ENCODE assay signal across 11 cellular contexts in genomic region chr10:103739039-103739764, GRCh38.
DNase-seq lines count a peak whose midpoint lies in the region; ATAC-seq and TF ChIP-seq lines count a peak whose summit lies in the region.
"Had no signal": no experiment of that assay in that cellular context is flagged by ENCODE, and none has a peak within 500 bp of the region (broad histone marks: within the 10 kb centered on the region; RNA-seq: fewer than 3 reads in every experiment).

No MANE protein-coding gene starts in this region.

- H3K4me1 ChIP-seq in gastroesophageal sphincter (peaks cover 2 to 39% (median 25%) of the 10 kb centered on the region in 3 donors), ovary (ENCODE audit: insufficient read depth) (peaks cover 5% of the 10 kb centered on the region)

- H3K27ac ChIP-seq in gastroesophageal sphincter (peak overlapping the region in 3 of 4 donors; percentile 66 to 74 (median 72)), ovary (peak overlapping the region in 1 of 2 donors; percentile 66)
- H3K27ac ChIP-seq: KMS-11 had no signal

- TF ChIP-seq POLR2A in gastroesophageal sphincter (IDR thresholded peaks at IDR 0.05) (no peak), ovary (IDR thresholded peaks at IDR 0.05) (no peak)

- peaks cover 0 to 5% of the 10 kb centered on the region in 2 donors for H3K36me3 ChIP-seq in gastroesophageal sphincter
- H3K36me3 ChIP-seq in ovary = no peaks in the 10 kb centered on the region

- TF ChIP-seq CTCF in gastroesophageal sphincter (IDR thresholded peaks at IDR 0.05) = no peak
- TF ChIP-seq CTCF in ovary (IDR thresholded peaks at IDR 0.05) = no peak

- no peaks in the 10 kb centered on the region for H3K9me3 ChIP-seq in gastroesophageal sphincter
- no peaks in the 10 kb centered on the region for H3K9me3 ChIP-seq in ovary

- H3K27me3 Mint-ChIP-seq in activated CD4-positive, alpha-beta T cell treated with anti-CD3 and anti-CD28 coated beads, Interleukin-2, amount 10 ng/mL, durations not matched to agents 24 days and 14 days = no peaks in the 10 kb centered on the region

- intact Hi-C loops in ovary (cut with DNase I) = no loop called here
- intact Hi-C loops in activated CD4-positive, alpha-beta T cell treated with anti-CD3 and anti-CD28 coated beads, Interleukin-2, amount 10 ng/mL, durations not matched to agents 24 days and 14 days (cut with micrococcal nuclease) = no loop called here

- H3K4me3 Mint-ChIP-seq in activated CD4-positive, alpha-beta T cell treated with anti-CD3 and anti-CD28 coated beads, Interleukin-2, amount 10 ng/mL, durations not matched to agents 24 days and 14 days = no peak overlapping the region

- peak overlapping the region in 1 of 2 donors; percentile 14 for H3K4me3 ChIP-seq in gastroesophageal sphincter
- no peak overlapping the region for H3K4me3 ChIP-seq in ovary

- peaks cover 11% of the 10 kb centered on the region for H3K4me1 Mint-ChIP-seq in activated CD4-positive, alpha-beta T cell treated with anti-CD3 and anti-CD28 coated beads, Interleukin-2, amount 10 ng/mL, durations not matched to agents 24 days and 14 days

- WGBS in gastroesophageal sphincter (ENCODE audit: low coverage in 1 of 2), 2 donors = 20% methylated on average over 3 to 5 of the region's 13 CpGs
- 7 to 14% (median 10%) methylated on average over 13 of the region's 13 CpGs for WGBS in ovary, 3 donors

- ATAC-seq in gastroesophageal sphincter (peak; percentile 85), HG02610 (IDR thresholded peaks at IDR 0.05; ENCODE audit: unreplicated experiment) (no peak)

- H3K27ac Mint-ChIP-seq in activated CD4-positive, alpha-beta T cell treated with anti-CD3 and anti-CD28 coated beads, Interleukin-2, amount 10 ng/mL, durations not matched to agents 24 days and 14 days = no peak overlapping the region

- H3K27me3 ChIP-seq in gastroesophageal sphincter (no peaks in the 10 kb centered on the region), ovary (no peaks in the 10 kb centered on the region)

- H3K36me3 Mint-ChIP-seq in activated CD4-positive, alpha-beta T cell treated with anti-CD3 and anti-CD28 coated beads, Interleukin-2, amount 10 ng/mL, durations not matched to agents 24 days and 14 days (ENCODE audit: low read depth) = no peaks in the 10 kb centered on the region

- DNase-seq in EL (peak; percentile 99), SW480 (ENCODE audit: low spot score) (peak; percentile 90), ovary (peak; percentile 77 to 81 (median 79)), NCI-H510A (lab: John Stamatoyannopoulos, UW) (no peak)
- DNase-seq in stimulated activated CD4-positive, alpha-beta T cell treated with anti-CD3 and anti-CD28 coated beads, Interleukin-2, amount 100 ng/mL, for 24 hours = no peak
- no peak for DNase-seq in activated CD4-positive, alpha-beta T cell treated with anti-CD3 and anti-CD28 coated beads, Interleukin-2, amount 10 ng/mL, durations not matched to agents 24 days and 14 days
- DNase-seq: DMS153; stimulated activated CD4-positive, alpha-beta T cell treated with anti-CD3 and anti-CD28 coated beads, Interleukin-1b, Interleukin-23, amount 100 ng/mL, for 48 hours had no signal

- H3K9me3 Mint-ChIP-seq in activated CD4-positive, alpha-beta T cell treated with anti-CD3 and anti-CD28 coated beads, Interleukin-2, amount 10 ng/mL, durations not matched to agents 24 days and 14 days = no peaks in the 10 kb centered on the region

- TF ChIP-seq EP300 in gastroesophageal sphincter (IDR thresholded peaks at IDR 0.05) = no peak
- TF ChIP-seq EP300 in ovary (IDR thresholded peaks at IDR 0.05) = no peak

Comparison
In these comparisons a context has a peak if more than half of its experiments do, and no peak if none do; other contexts are left out.
1. DNase-seq: peak in EL (single experiment), SW480 (single experiment) and ovary (5 of 5); none in stimulated activated CD4-positive, alpha-beta T cell treated with anti-CD3 and anti-CD28 coated beads, Interleukin-2, amount 100 ng/mL, for 24 hours (0 of 2), NCI-H510A (single experiment) and activated CD4-positive, alpha-beta T cell treated with anti-CD3 and anti-CD28 coated beads, Interleukin-2, amount 10 ng/mL, durations not matched to agents 24 days and 14 days (single experiment).